In genomic region chr18:57210101-57210661, GRCh38 we compare ENCODE assay signal across 8 cellular contexts.
DNase-seq lines count a peak whose midpoint lies in the region; ATAC-seq, FAIRE-seq and TF ChIP-seq lines count a peak whose summit lies in the region.

No MANE protein-coding gene starts in this region.

- no peaks in the 10 kb centered on the region for H3K79me1 ChIP-seq in H1 (ENCODE audit: low read depth, low read length)
- no peaks in the 10 kb centered on the region for H3K79me1 ChIP-seq in mesenchymal stem cell (replicated peaks; ENCODE audit: low read length, poor library complexity, severe bottlenecking)

- H3K27ac ChIP-seq in Peyer's patch = peak overlapping the region in 3 of 4 donors; percentile 53 to 83 (median 70)
- no peak overlapping the region for H3K27ac ChIP-seq in H1 (ENCODE audit: low read depth, low read length)
- peak overlapping the region; percentile 45 for H3K27ac ChIP-seq in mesenchymal stem cell (ENCODE audit: low read length, poor library complexity, severe bottlenecking)

- WGBS in H1 (ENCODE audit: extremely low coverage in 1 of 2, insufficient coverage in 1 of 2, insufficient read length in 1 of 2, insufficient replicate concordance in 2 of 2, low coverage in 1 of 2, low lambda C conversion rate in 2 of 2, missing lambda C conversion rate in 1 of 2), 2 experiments = 15% methylated on average over 11 of the region's 11 CpGs; no CpG with 5 or more reads in 1 of the 2 experiments
- WGBS in mesenchymal stem cell = 4% methylated on average over 10 of the region's 11 CpGs

- CTCF ChIA-PET in Calu3 (lab: Charles Lee) = interaction anchor here (0.6 to 1.5 kb wide), 3 partner anchors 119 to 341 kb away, joined by 4 to 5 read pairs (median 4); partner anchors contain the start of gene ONECUT2
- CTCF ChIA-PET in H1 (lab: Charles Lee; ENCODE audit: partially characterized antibody) = no interaction called here

- intact Hi-C loops in Calu3 (cut with micrococcal nuclease; ENCODE audit: unreplicated experiment) = no loop called here

- no peak overlapping the region for H3K14ac ChIP-seq in H1 (ENCODE audit: insufficient read length)
- no peak overlapping the region for H3K14ac ChIP-seq in mesenchymal stem cell (ENCODE audit: low read length in 2 of 2)

- H2AK5ac ChIP-seq in H1 (ENCODE audit: low read depth, low read length) = no peak overlapping the region
- no peak overlapping the region for H2AK5ac ChIP-seq in mesenchymal stem cell (ENCODE audit: low read length, severe bottlenecking)

- H3K18ac ChIP-seq in H1 (ENCODE audit: extremely low read depth, low read length) (peak overlapping the region; percentile 73), mesenchymal stem cell (ENCODE audit: low read depth in 1 of 2, low read length in 2 of 2) (no peak overlapping the region)

- peak overlapping the region; percentile 24 for H3K27ac Mint-ChIP-seq in Calu3 (ENCODE audit: unreplicated experiment)

- POLR2A ChIA-PET in H1 (lab: Charles Lee; ENCODE audit: partially characterized antibody) = no interaction called here

- peak overlapping the region; percentile 59 to 77 for H3K4me2 ChIP-seq in H1 (ENCODE audit: insufficient read depth in 1 of 2, low read depth in 2 of 2, low read length in 2 of 2)
- H3K4me2 ChIP-seq in mesenchymal stem cell (ENCODE audit: low read length, poor library complexity, severe bottlenecking) = peak overlapping the region; percentile 69

- H3K4me3 Mint-ChIP-seq in Calu3 (ENCODE audit: low read depth, unreplicated experiment) = peak overlapping the region; percentile 62

- H2AFZ ChIP-seq in H1 (ENCODE audit: low read length) (peak overlapping the region; percentile 44), mesenchymal stem cell (ENCODE audit: low read depth, low read length) (no peak overlapping the region)

- peak; percentile 84 for DNase-seq in Calu3
- peak in 2 of 3 donors; percentile 81 to 85 for DNase-seq in Peyer's patch
- peak; percentile 60 to 63 for DNase-seq in H1 (ENCODE audit: low read depth in 1 of 2, low spot score in 2 of 2)
- peak; percentile 38 for DNase-seq in mesenchymal stem cell
- DNase-seq in stimulated activated CD4-positive, alpha-beta T cell treated with anti-CD3 and anti-CD28 coated beads, Interleukin-4, amount 100 ng/mL, for 1 hour = no peak
- no peak for DNase-seq in stimulated activated CD4-positive, alpha-beta T cell treated with anti-CD3 and anti-CD28 coated beads, Interleukin-12 subunit alpha, Interleukin-12 subunit beta, amount 100 ng/mL, for 4 hours

- TF ChIP-seq RAD21 in H1 (IDR thresholded peaks at IDR 0.05 in 1 of 2, conservative IDR thresholded peaks at IDR 0.05 in 1 of 2; ENCODE audit: low read depth in 2 of 2, low read length in 2 of 2) = no peak

- H4K91ac ChIP-seq in H1 (replicated peaks; ENCODE audit: insufficient read length, low read length) (no peak overlapping the region), mesenchymal stem cell (ENCODE audit: low read length) (no peak overlapping the region)

- no peak for FAIRE-seq in H1 (lab: Jason Lieb, UNC)

- peak; percentile 43 for ATAC-seq in HG03442 (IDR thresholded peaks at IDR 0.05; ENCODE audit: unreplicated experiment)
- no peak for ATAC-seq in GM21717 (IDR thresholded peaks at IDR 0.05; ENCODE audit: unreplicated experiment)

- no peaks in the 10 kb centered on the region for H3K9me3 Mint-ChIP-seq in Calu3 (ENCODE audit: low read depth, unreplicated experiment)

- peaks cover 6% of the 10 kb centered on the region for H3K36me3 Mint-ChIP-seq in Calu3 (ENCODE audit: insufficient read depth, unreplicated experiment)

- peaks cover 7% of the 10 kb centered on the region for H3K23me2 ChIP-seq in H1 (ENCODE audit: low read depth, low read length)

- H2BK12ac ChIP-seq in H1 (ENCODE audit: low read depth, low read length) (0 out of 2 replicates have a peak overlapping the region, but pooled peaks have one; percentile 53), mesenchymal stem cell (ENCODE audit: low read length in 2 of 2) (no peak overlapping the region)

- H2BK5ac ChIP-seq in H1 (ENCODE audit: low read depth, low read length) = peak overlapping the region; percentile 60; the same call in 1 of the 2 replicates
- H2BK5ac ChIP-seq in mesenchymal stem cell (ENCODE audit: low read depth, low read length, poor library complexity, severe bottlenecking) = no peak overlapping the region

- no peak for TF ChIP-seq CTCF in Calu3 (IDR thresholded peaks at IDR 0.05; ENCODE audit: unreplicated experiment)
- no peak for TF ChIP-seq CTCF in Peyer's patch (IDR thresholded peaks at IDR 0.05)
- TF ChIP-seq CTCF in H1 (IDR thresholded peaks at IDR 0.05; ENCODE audit: control extremely low read depth in 1 of 3, insufficient read depth in 1 of 3, low read depth in 1 of 3, low read length in 3 of 3) = no peak

- TF ChIP-seq EP300 in H1 (IDR thresholded peaks at IDR 0.05; ENCODE audit: borderline replicate concordance in 1 of 2, low read depth in 2 of 2, low read length in 2 of 2) = no peak

- H3K23ac ChIP-seq in H1 (ENCODE audit: insufficient read length) (no peak overlapping the region), mesenchymal stem cell (ENCODE audit: low read length in 2 of 2) (no peak overlapping the region)

- no peaks in the 10 kb centered on the region for H3K27me3 Mint-ChIP-seq in Calu3 (ENCODE audit: unreplicated experiment)

- H2BK120ac ChIP-seq in H1 (replicated peaks; ENCODE audit: low read depth, low read length) (peak overlapping the region; percentile 15), mesenchymal stem cell (ENCODE audit: low read depth, low read length) (no peak overlapping the region)

- peak in 1 of 2 donors; percentile 25 for TF ChIP-seq POLR2A in Peyer's patch (IDR thresholded peaks at IDR 0.05)
- TF ChIP-seq POLR2A in H1 (IDR thresholded peaks at IDR 0.05; ENCODE audit: control extremely low read depth in 1 of 2, low read depth in 2 of 2, low read length in 2 of 2) = no peak

- H3K9me3 ChIP-seq in Peyer's patch (no peaks in the 10 kb centered on the region), H1 (ENCODE audit: insufficient read depth in 2 of 2, low read depth in 1 of 2, low read length in 1 of 2) (no peaks in the 10 kb centered on the region), mesenchymal stem cell (ENCODE audit: control insufficient read depth, low read length) (no peaks in the 10 kb centered on the region)

- H3K27me3 ChIP-seq in Peyer's patch (no peaks in the 10 kb centered on the region), H1 (replicated peaks in 1 of 4; ENCODE audit: control insufficient read depth in 3 of 4, extremely low read depth in 1 of 4, insufficient read depth in 3 of 4, low read length in 3 of 4) (peaks cover 0 to 3% (median 0%) of the 10 kb centered on the region in 4 experiments; a peak in 2 of 7 replicates), mesenchymal stem cell (ENCODE audit: control insufficient read depth in 1 of 2, insufficient read depth in 1 of 2, low read length in 2 of 2) (peaks cover 10 to 44% of the 10 kb centered on the region in 2 experiments)

- no peak overlapping the region for H3K56ac ChIP-seq in H1 (replicated peaks; ENCODE audit: insufficient read length, low read depth, low read length)

- no peaks in the 10 kb centered on the region for H4K20me1 ChIP-seq in H1 (replicated peaks in 1 of 2; ENCODE audit: control insufficient read depth in 1 of 2, insufficient read depth in 2 of 2, low read length in 2 of 2)

- no TSS peak for BruUV-seq in Calu3 (replicated peaks; lab: Mats Ljungman, UMichigan)

- H3K36me3 ChIP-seq in Peyer's patch = no peaks in the 10 kb centered on the region
- no peaks in the 10 kb centered on the region for H3K36me3 ChIP-seq in H1 (ENCODE audit: control insufficient read depth in 2 of 4, insufficient read depth in 4 of 4, low read length in 3 of 4)
- H3K36me3 ChIP-seq in mesenchymal stem cell (ENCODE audit: control insufficient read depth in 1 of 2, insufficient read depth in 2 of 2, low read depth in 1 of 2, low read length in 2 of 2) = no peaks in the 10 kb centered on the region

- H3K4ac ChIP-seq in H1 (replicated peaks; ENCODE audit: insufficient read length, low read depth, low read length) (no peak overlapping the region), mesenchymal stem cell (ENCODE audit: low read depth in 1 of 2, low read length in 2 of 2) (no peak overlapping the region)

- peak overlapping the region in 2 of 4 donors; percentile 31 to 34 for H3K4me3 ChIP-seq in Peyer's patch
- H3K4me3 ChIP-seq in H1 (ENCODE audit: extremely low read depth in 1 of 4, insufficient read depth in 2 of 4, low read depth in 3 of 4, low read length in 4 of 4) = peak overlapping the region in 3 of 4 experiments; percentile 13 to 41 (median 26); a peak in 4 of 8 replicates
- peak overlapping the region in 1 of 2 experiments; percentile 12 for H3K4me3 ChIP-seq in mesenchymal stem cell (ENCODE audit: insufficient read depth in 1 of 2, low read depth in 1 of 2, low read length in 2 of 2)

- H2BK15ac ChIP-seq in H1 (ENCODE audit: low read length) (peak overlapping the region; percentile 21; the same call in 1 of the 2 replicates), mesenchymal stem cell (ENCODE audit: low read depth, poor library complexity, severe bottlenecking) (no peak overlapping the region)

- H3K4me1 Mint-ChIP-seq in Calu3 (ENCODE audit: low read depth, unreplicated experiment) = peaks cover 60% of the 10 kb centered on the region

- H3K4me1 ChIP-seq in Peyer's patch = peaks cover 0 to 23% (median 0%) of the 10 kb centered on the region in 4 donors
- H3K4me1 ChIP-seq in H1 (replicated peaks in 1 of 4; ENCODE audit: control insufficient read depth in 3 of 4, insufficient read depth in 4 of 4, low read length in 3 of 4) = peaks cover 10 to 21% (median 16%) of the 10 kb centered on the region in 4 experiments; a peak in 6 of 7 replicates
- H3K4me1 ChIP-seq in mesenchymal stem cell (ENCODE audit: control insufficient read depth, insufficient read depth, low read depth, low read length) = peaks cover 7% of the 10 kb centered on the region

- H4K8ac ChIP-seq in H1 (ENCODE audit: extremely low read depth, insufficient read depth, low read length) (no peak overlapping the region), mesenchymal stem cell (ENCODE audit: low read length) (no peak overlapping the region)

- H4K5ac ChIP-seq in H1 (ENCODE audit: insufficient read length, low read depth, low read length) = no peak overlapping the region

- no peaks in the 10 kb centered on the region for H3K79me2 ChIP-seq in H1 (ENCODE audit: control insufficient read depth in 1 of 2, insufficient read depth in 2 of 2, low read length in 2 of 2)

- peak overlapping the region; percentile 63 for H2BK20ac ChIP-seq in H1 (ENCODE audit: low read length)

- no peak overlapping the region for H3K9ac ChIP-seq in H1 (replicated peaks in 1 of 4; ENCODE audit: extremely low read depth in 1 of 4, low read depth in 3 of 4, low read length in 3 of 4)
- H3K9ac ChIP-seq in mesenchymal stem cell (ENCODE audit: low read length) = no peak overlapping the region

TF ChIP-seq in H1, 55 proteins besides CTCF, POLR2A, EP300 and RAD21 (continues in another document):
- TF ChIP-seq BACH1 (IDR thresholded peaks at IDR 0.05; ENCODE audit: low read length) = peak; percentile 69
- no peak for TF ChIP-seq SP2 (IDR thresholded peaks at IDR 0.05; ENCODE audit: low read length)
- TF ChIP-seq EZH2 (IDR thresholded peaks at IDR 0.05; ENCODE audit: low read depth, low read length, severe bottlenecking) = peak; percentile 41
- no peak for TF ChIP-seq GTF2F1 (IDR thresholded peaks at IDR 0.05; ENCODE audit: borderline replicate concordance, low read depth, low read length)
- TF ChIP-seq MAFK (IDR thresholded peaks at IDR 0.05; ENCODE audit: low read depth, low read length) = peak; percentile 1; the same call in 1 of the 2 replicates

Comparison
In these comparisons a context has a peak if more than half of its experiments do, and no peak if none do; other contexts are left out.
1. DNase-seq: peak in Calu3 (single experiment), Peyer's patch (2 of 3), H1 (2 of 2) and mesenchymal stem cell (single experiment); none in stimulated activated CD4-positive, alpha-beta T cell treated with anti-CD3 and anti-CD28 coated beads, Interleukin-4, amount 100 ng/mL, for 1 hour (single experiment) and stimulated activated CD4-positive, alpha-beta T cell treated with anti-CD3 and anti-CD28 coated beads, Interleukin-12 subunit alpha, Interleukin-12 subunit beta, amount 100 ng/mL, for 4 hours (single experiment).